14 cellular contexts compared by ENCODE assay signal in genomic region chr2:110867078-110867477, GRCh38.
"Had no signal": no experiment of that assay in that cellular context is flagged by ENCODE, and none has a peak within 500 bp of the region (broad histone marks: within the 10 kb centered on the region; RNA-seq: fewer than 3 reads in every experiment).

No MANE protein-coding gene starts in this region.

- H3K27me3 Mint-ChIP-seq: effector memory CD8-positive, alpha-beta T cell had no signal

- H3K36me3 ChIP-seq: adrenal gland, gastrocnemius medialis, left ventricle myocardium inferior, transverse colon had no signal

- ATAC-seq: effector memory CD8-positive, alpha-beta T cell; gastrocnemius medialis had no signal

- H3K9ac ChIP-seq: parathyroid adenoma, SK-N-SH had no signal

- H3K4me2 ChIP-seq: SK-N-SH had no signal

- DNase-seq: adrenal gland; central memory CD4-positive, alpha-beta T cell; cortex of kidney; effector memory CD8-positive, alpha-beta T cell; gastrocnemius medialis; kidney; left ventricle myocardium inferior; mesenchymal stem cell; retina; SK-N-SH; substantia nigra; transverse colon had no signal

- H3K4me3 ChIP-seq: adrenal gland, gastrocnemius medialis, left ventricle myocardium inferior, transverse colon had no signal

- H3K9me3 ChIP-seq: adrenal gland, gastrocnemius medialis, left ventricle myocardium inferior, SK-N-SH, transverse colon had no signal

- H3K27ac ChIP-seq: adrenal gland, epithelial cell of prostate, gastrocnemius medialis, left ventricle myocardium inferior, parathyroid adenoma, transverse colon had no signal

- H3K4me3 Mint-ChIP-seq: effector memory CD8-positive, alpha-beta T cell had no signal

- H3K9me3 Mint-ChIP-seq: effector memory CD8-positive, alpha-beta T cell had no signal

- H3K79me2 ChIP-seq: parathyroid adenoma had no signal

- H3K4me1 ChIP-seq: adrenal gland, gastrocnemius medialis, left ventricle myocardium inferior, transverse colon had no signal

- H2AFZ ChIP-seq: parathyroid adenoma had no signal
